8 cellular contexts compared by ENCODE assay signal in the genomic region with DNA sequence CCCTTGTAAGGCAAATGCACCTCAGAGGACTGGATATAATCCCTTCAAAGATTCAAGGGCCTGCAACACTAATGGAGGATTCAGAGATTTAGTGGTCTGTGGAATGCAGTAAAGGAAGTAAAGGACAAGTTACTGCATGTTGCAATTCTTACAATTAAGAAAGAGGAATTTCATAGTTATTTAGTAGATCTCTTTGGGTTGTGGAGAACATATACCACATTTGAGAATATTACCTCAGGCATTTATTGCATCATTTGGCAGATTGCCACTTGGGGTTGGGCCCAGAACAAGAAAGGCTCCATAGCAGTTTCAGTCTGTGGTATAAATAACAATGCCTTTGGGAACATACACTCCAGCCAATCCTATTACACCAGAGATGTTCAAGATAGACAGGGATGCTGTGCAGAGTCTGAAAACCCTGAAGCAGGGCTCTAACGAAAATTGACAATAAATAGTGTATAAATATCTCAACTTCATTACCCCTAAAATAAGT. TPM values are rescaled to one million over a fixed set of nuclear protein-coding genes. Genes with fewer than 3 reads are reported as not detected.
DNase-seq lines count a peak whose midpoint lies in the region; ATAC-seq, FAIRE-seq and TF ChIP-seq lines count a peak whose summit lies in the region.
"Had no signal": no experiment of that assay in that cellular context is flagged by ENCODE, and none has a peak within 500 bp of the region (broad histone marks: within the 10 kb centered on the region; RNA-seq: fewer than 3 reads in every experiment).

No MANE protein-coding gene starts in this region.

- H3K4me3 ChIP-seq in endothelial cell of umbilical vein (replicated peaks in 1 of 3; ENCODE audit: insufficient read depth in 1 of 3, low read depth in 1 of 3, low read length in 3 of 3) (no peak overlapping the region), retinal pigment epithelial cell (ENCODE audit: low read length) (no peak overlapping the region)

- TF ChIP-seq POLR2A in endothelial cell of umbilical vein (IDR thresholded peaks at IDR 0.05; ENCODE audit: low read depth, low read length), result no peak

- FAIRE-seq in endothelial cell of umbilical vein (lab: Jason Lieb, UNC), result no peak

- H3K27me3 Mint-ChIP-seq in stimulated activated naive B cell treated with anti-CD40 and anti-IgM and Interleukin-4, amounts not matched to agents 10 μg/mL and 1 μg/mL and 100 μg/mL, for 72 hours, result no peaks in the 10 kb centered on the region

- intact Hi-C loops in endothelial cell of umbilical vein (cut with micrococcal nuclease), result no loop called here

- no peaks in the 10 kb centered on the region for H3K27me3 ChIP-seq in endothelial cell of umbilical vein (ENCODE audit: control insufficient read depth in 2 of 2, insufficient read depth in 2 of 2, low read length in 2 of 2)

- POLR2A ChIA-PET in endothelial cell of umbilical vein (lab: Charles Lee), result no interaction called here

- H3K36me3 ChIP-seq in endothelial cell of umbilical vein (ENCODE audit: control insufficient read depth in 2 of 2, extremely low read depth in 1 of 2, insufficient read depth in 2 of 2, low read length in 2 of 2), result no peaks in the 10 kb centered on the region

- no peaks in the 10 kb centered on the region for H3K79me2 ChIP-seq in endothelial cell of umbilical vein (ENCODE audit: control insufficient read depth, insufficient read depth, low read length)

- H3K9me3 Mint-ChIP-seq in stimulated activated naive B cell treated with anti-CD40 and anti-IgM and Interleukin-4, amounts not matched to agents 10 μg/mL and 1 μg/mL and 100 μg/mL, for 72 hours, result no peaks in the 10 kb centered on the region
- H3K9me3 Mint-ChIP-seq: nephron had no signal

- no TSS peak for BruUV-seq in endothelial cell of umbilical vein (replicated peaks; lab: Mats Ljungman, UMichigan)

- no peak overlapping the region for H3K4me3 Mint-ChIP-seq in stimulated activated naive B cell treated with anti-CD40 and anti-IgM and Interleukin-4, amounts not matched to agents 10 μg/mL and 1 μg/mL and 100 μg/mL, for 72 hours
- H3K4me3 Mint-ChIP-seq: nephron had no signal

- no peak for TF ChIP-seq CTCF in endothelial cell of umbilical vein (IDR thresholded peaks at IDR 0.05; ENCODE audit: extremely low read depth in 1 of 2, insufficient read depth in 1 of 2, low read depth in 1 of 2, low read length in 2 of 2)
- TF ChIP-seq CTCF in retinal pigment epithelial cell (conservative IDR thresholded peaks at IDR 0.05; ENCODE audit: low read depth, low read length), result no peak

- no peak overlapping the region for H2AFZ ChIP-seq in endothelial cell of umbilical vein (ENCODE audit: low read depth, low read length)

- H3K4me1 Mint-ChIP-seq in stimulated activated naive B cell treated with anti-CD40 and anti-IgM and Interleukin-4, amounts not matched to agents 10 μg/mL and 1 μg/mL and 100 μg/mL, for 72 hours, result no peaks in the 10 kb centered on the region
- H3K4me1 Mint-ChIP-seq: nephron had no signal

- no peak overlapping the region for H3K4me2 ChIP-seq in endothelial cell of umbilical vein (ENCODE audit: insufficient read depth, low read length)

- no peaks in the 10 kb centered on the region for H3K9me1 ChIP-seq in endothelial cell of umbilical vein (replicated peaks; ENCODE audit: control insufficient read depth, extremely low read depth, insufficient read depth, low read length)

- CTCF ChIA-PET in endothelial cell of umbilical vein (lab: Charles Lee), result no interaction called here

- no peaks in the 10 kb centered on the region for H4K20me1 ChIP-seq in endothelial cell of umbilical vein (replicated peaks; ENCODE audit: control insufficient read depth, extremely low read depth, insufficient read depth, low read length)

- H3K9ac ChIP-seq in endothelial cell of umbilical vein (replicated peaks; ENCODE audit: extremely low read depth, insufficient read depth, low read length), result no peak overlapping the region

- ATAC-seq in stimulated activated naive B cell treated with anti-CD40 and anti-IgM and Interleukin-4, amounts not matched to agents 10 μg/mL and 1 μg/mL and 100 μg/mL, for 72 hours (replicated peaks), result no peak

- dilution Hi-C loops in endothelial cell of umbilical vein (cut with MboI; ENCODE audit: extremely low pct_ligation_motif_present, low sequenced_read_pairs), result no loop called here

- no peaks in the 10 kb centered on the region for H3K4me1 ChIP-seq in endothelial cell of umbilical vein (ENCODE audit: control insufficient read depth, extremely low read depth, insufficient read depth, low read length)

- H3K36me3 Mint-ChIP-seq in stimulated activated naive B cell treated with anti-CD40 and anti-IgM and Interleukin-4, amounts not matched to agents 10 μg/mL and 1 μg/mL and 100 μg/mL, for 72 hours, result no peaks in the 10 kb centered on the region

- DNase-seq in GOT3 (lab: John Stamatoyannopoulos, UW) (peak; percentile 40), NCI-H69 (lab: John Stamatoyannopoulos, UW) (peak; percentile 67), endothelial cell of umbilical vein (ENCODE audit: low read depth, low spot score) (peak; percentile 28), retinal pigment epithelial cell (ENCODE audit: low read depth) (peak; percentile 88), germinal center (ENCODE audit: low spot score) (no peak), OCI-M2 (lab: John Stamatoyannopoulos, UW; ENCODE audit: unreplicated experiment) (no peak)
- DNase-seq in stimulated activated naive B cell treated with anti-CD40 and anti-IgM and Interleukin-4, amounts not matched to agents 10 μg/mL and 1 μg/mL and 100 μg/mL, for 72 hours, result no peak

- no peak overlapping the region for H3K27ac ChIP-seq in endothelial cell of umbilical vein (ENCODE audit: insufficient read depth, low read depth, low read length)

- no peak overlapping the region for H3K27ac Mint-ChIP-seq in stimulated activated naive B cell treated with anti-CD40 and anti-IgM and Interleukin-4, amounts not matched to agents 10 μg/mL and 1 μg/mL and 100 μg/mL, for 72 hours
- H3K27ac Mint-ChIP-seq: nephron had no signal

- no peaks in the 10 kb centered on the region for H3K9me3 ChIP-seq in endothelial cell of umbilical vein (replicated peaks; ENCODE audit: control insufficient read depth, insufficient read depth, low read length)

TF ChIP-seq in endothelial cell of umbilical vein, 7 proteins besides CTCF, POLR2A, EP300 and RAD21:
- TF ChIP-seq POLR2AphosphoS5 (IDR thresholded peaks at IDR 0.05; ENCODE audit: insufficient read depth, low read depth, low read length), result no peak
- no peak for TF ChIP-seq FOS (IDR thresholded peaks at IDR 0.05; ENCODE audit: borderline replicate concordance, insufficient read depth, low read length)
- TF ChIP-seq JUN (IDR thresholded peaks at IDR 0.05; ENCODE audit: borderline replicate concordance, insufficient read depth, insufficient read length, low read depth), result no peak
- no peak for TF ChIP-seq MYC (IDR thresholded peaks at IDR 0.05; ENCODE audit: low read depth, low read length)
- TF ChIP-seq, protein P1, sequence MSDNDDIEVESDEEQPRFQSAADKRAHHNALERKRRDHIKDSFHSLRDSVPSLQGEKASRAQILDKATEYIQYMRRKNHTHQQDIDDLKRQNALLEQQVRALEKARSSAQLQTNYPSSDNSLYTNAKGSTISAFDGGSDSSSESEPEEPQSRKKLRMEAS (IDR thresholded peaks at IDR 0.05; ENCODE audit: insufficient read depth, insufficient read length), result no peak
- no peak for TF ChIP-seq EZH2 (IDR thresholded peaks at IDR 0.05; ENCODE audit: borderline replicate concordance, low read depth, low read length, severe bottlenecking)
- no peak for TF ChIP-seq GATA2 (IDR thresholded peaks at IDR 0.05; ENCODE audit: insufficient read depth, insufficient read length, low read depth, low read length)

RNA-seq across cellular contexts. Expression of a gene that starts 20.9 kb away (rescaled TPM):
- 4.8 and 5.5 TPM in 2 replicates for total RNA-seq in endothelial cell of umbilical vein
- 2.6 and 3.1 TPM in 2 replicates for polyA plus RNA-seq in endothelial cell of umbilical vein
- polyA plus RNA-seq in endothelial cell of umbilical vein (2011; cell fraction: cytosol; rRNA removed), result 3.4 and 4.0 TPM in 2 replicates
- 8.0 and 9.0 TPM in 2 replicates for polyA plus RNA-seq in endothelial cell of umbilical vein (2011; cell fraction: nucleus; rRNA removed)
- 2.9 and 3.4 TPM in 2 replicates for polyA plus RNA-seq in endothelial cell of umbilical vein (2012)
- polyA minus RNA-seq in endothelial cell of umbilical vein, result 6.7 and 12.6 TPM in 2 replicates
- 4.6 TPM for polyA minus RNA-seq in endothelial cell of umbilical vein (2011; cell fraction: cytosol; rRNA and poly(A)+ RNA removed)
- polyA minus RNA-seq in endothelial cell of umbilical vein (2011; cell fraction: nucleus; rRNA and poly(A)+ RNA removed), result 13.5 and 17.8 TPM in 2 replicates

RNA-seq across cellular contexts. Expression of a gene that starts 58.4 kb away (rescaled TPM):
- total RNA-seq in endothelial cell of umbilical vein, result 10.4 and 11.1 TPM in 2 replicates
- polyA plus RNA-seq in endothelial cell of umbilical vein, result 2.0 and 3.3 TPM in 2 replicates
- polyA plus RNA-seq in endothelial cell of umbilical vein (2011; cell fraction: cytosol; rRNA removed), result 3.5 and 3.6 TPM in 2 replicates
- 6.7 and 7.7 TPM in 2 replicates for polyA plus RNA-seq in endothelial cell of umbilical vein (2011; cell fraction: nucleus; rRNA removed)
- 8.1 and 9.4 TPM in 2 replicates for polyA plus RNA-seq in endothelial cell of umbilical vein (2012)
- 11.6 and 12.7 TPM in 2 replicates for polyA minus RNA-seq in endothelial cell of umbilical vein
- polyA minus RNA-seq in endothelial cell of umbilical vein (2011; cell fraction: cytosol; rRNA and poly(A)+ RNA removed), result 4.4 TPM
- polyA minus RNA-seq in endothelial cell of umbilical vein (2011; cell fraction: nucleus; rRNA and poly(A)+ RNA removed), result 23.1 and 30.6 TPM in 2 replicates

Comparison
In these comparisons a context has a peak if more than half of its experiments do, and no peak if none do; other contexts are left out.
1. DNase-seq: peak in GOT3 (single experiment), NCI-H69 (single experiment), endothelial cell of umbilical vein (single experiment) and retinal pigment epithelial cell (single experiment); none in germinal center (single experiment), stimulated activated naive B cell treated with anti-CD40 and anti-IgM and Interleukin-4, amounts not matched to agents 10 μg/mL and 1 μg/mL and 100 μg/mL, for 72 hours (single experiment) and OCI-M2 (single experiment).